8 cellular contexts compared by ENCODE assay signal in the genomic region with DNA sequence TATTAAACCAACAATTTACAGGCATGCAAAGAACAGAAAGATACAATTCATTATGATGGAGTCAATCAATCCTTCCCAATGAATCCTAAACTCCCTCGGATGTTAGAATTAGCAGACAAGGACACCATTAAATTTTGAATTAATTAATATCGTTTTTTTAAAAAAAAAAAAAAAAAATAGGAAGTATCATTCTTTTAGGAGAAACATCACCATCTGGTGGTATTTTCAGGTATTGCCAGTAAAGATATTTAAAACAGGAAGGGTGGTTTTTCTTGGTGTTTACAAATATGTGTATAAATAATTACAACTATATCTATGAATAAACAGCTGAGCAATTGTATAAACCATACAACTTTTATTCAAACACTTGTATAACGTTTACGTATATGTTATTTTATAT.
A peak's percentile ranks its signal among the peaks of the same experiment; 100 is the strongest.
DNase-seq lines count a peak whose midpoint lies in the region; ATAC-seq and TF ChIP-seq lines count a peak whose summit lies in the region.

No MANE protein-coding gene starts in this region.

- H3K9me3 ChIP-seq in breast epithelium (peaks cover 0 to 15% of the 10 kb centered on the region in 2 donors), smooth muscle cell (replicated peaks; ENCODE audit: low read depth) (no peaks in the 10 kb centered on the region)

- H3K36me3 Mint-ChIP-seq in MCF 10A (ENCODE audit: insufficient read depth, unreplicated experiment), result no peaks in the 10 kb centered on the region

- no peaks in the 10 kb centered on the region for H3K4me1 ChIP-seq in breast epithelium
- no peaks in the 10 kb centered on the region for H3K4me1 ChIP-seq in smooth muscle cell (ENCODE audit: low read depth)

- H2AFZ ChIP-seq in smooth muscle cell (ENCODE audit: low read depth), result no peak overlapping the region

- no peaks in the 10 kb centered on the region for H3K79me2 ChIP-seq in smooth muscle cell (ENCODE audit: low read depth)

- DNase-seq in MCF 10A (ENCODE audit: unreplicated experiment), result peak; percentile 53
- DNase-seq in breast epithelium (ENCODE audit: low spot score in 2 of 2), result no peak
- peak; percentile 9 for DNase-seq in NCI-H69 (lab: John Stamatoyannopoulos, UW)
- DNase-seq in epithelial cell of proximal tubule (ENCODE audit: low read depth), result no peak
- DNase-seq in smooth muscle cell (lab: John Stamatoyannopoulos, UW; ENCODE audit: unreplicated experiment), result no peak
- no peak for DNase-seq in HK-2 (ENCODE audit: unreplicated experiment)
- DNase-seq in activated CD4-positive, alpha-beta T cell treated with anti-CD3 and anti-CD28 coated beads, Interleukin-2, amount 50 U/mL, for 1 hour, result no peak

- CTCF ChIA-PET in MCF 10A (lab: Yijun Ruan, JAX), result interaction anchor here (0.6 to 4.5 kb wide), 46 partner anchors 12 to 1235 kb away, joined by 3 to 26 read pairs (median 4); no protein-coding TSS in a partner anchor

- no peak for TF ChIP-seq POLR2A in breast epithelium (IDR thresholded peaks at IDR 0.05)

- H3K4me3 ChIP-seq in breast epithelium, result no peak overlapping the region
- no peak overlapping the region for H3K4me3 ChIP-seq in epithelial cell of proximal tubule (ENCODE audit: low read depth, low read length)
- no peak overlapping the region for H3K4me3 ChIP-seq in smooth muscle cell

- POLR2A ChIA-PET in MCF 10A (lab: Yijun Ruan, JAX), result interaction anchor here (0.6 to 1.3 kb wide), 4 partner anchors 35 to 1295 kb away, joined by 3 read pairs; no protein-coding TSS in a partner anchor

- BruUV-seq in MCF 10A (replicated peaks; lab: Mats Ljungman, UMichigan), result no TSS peak

- H4K20me1 ChIP-seq in smooth muscle cell (ENCODE audit: low read depth), result no peaks in the 10 kb centered on the region

- H3K9ac ChIP-seq in smooth muscle cell (ENCODE audit: low read depth), result no peak overlapping the region

- H3K27ac ChIP-seq in breast epithelium (no peak overlapping the region), smooth muscle cell (ENCODE audit: low read depth) (no peak overlapping the region)

- ATAC-seq in GM21381 (IDR thresholded peaks at IDR 0.05; ENCODE audit: unreplicated experiment), result no peak

- H3F3A ChIP-seq in smooth muscle cell (ENCODE audit: low read depth), result no peaks in the 10 kb centered on the region

- H3K4me1 Mint-ChIP-seq in MCF 10A (ENCODE audit: insufficient read depth, unreplicated experiment), result no peaks in the 10 kb centered on the region

- no peak overlapping the region for H3K4me3 Mint-ChIP-seq in MCF 10A (ENCODE audit: unreplicated experiment)

- no peak overlapping the region for H3K4me2 ChIP-seq in smooth muscle cell

- TF ChIP-seq CTCF in MCF 10A (IDR thresholded peaks at IDR 0.05; ENCODE audit: unreplicated experiment), result peak; percentile 35
- TF ChIP-seq CTCF in breast epithelium (IDR thresholded peaks at IDR 0.05), result no peak
- TF ChIP-seq CTCF in epithelial cell of proximal tubule (conservative IDR thresholded peaks at IDR 0.05; ENCODE audit: low read depth, low read length), result peak; percentile 44
- TF ChIP-seq CTCF in smooth muscle cell (IDR thresholded peaks at IDR 0.05; ENCODE audit: borderline replicate concordance, insufficient read depth, poor library complexity, severe bottlenecking), result peak; percentile 59

- no peaks in the 10 kb centered on the region for H3K36me3 ChIP-seq in breast epithelium
- H3K36me3 ChIP-seq in smooth muscle cell (ENCODE audit: low read depth), result no peaks in the 10 kb centered on the region

- H3K27ac Mint-ChIP-seq in MCF 10A (ENCODE audit: low read depth, unreplicated experiment), result no peak overlapping the region

- intact Hi-C loops in MCF 10A (cut with micrococcal nuclease) (loop anchor here (1.0 to 5.0 kb wide), 7 partner anchors 90 to 1109 kb away; partner anchors contain the start of gene BMP2), breast epithelium (cut with DNase I; ENCODE audit: low total_unique reads) (no loop called here)

- H3K27me3 Mint-ChIP-seq in MCF 10A (ENCODE audit: insufficient read depth, unreplicated experiment), result no peaks in the 10 kb centered on the region

- H3K27me3 ChIP-seq in breast epithelium, result no peaks in the 10 kb centered on the region
- H3K27me3 ChIP-seq in smooth muscle cell (ENCODE audit: low read depth), result no peaks in the 10 kb centered on the region

- H3K9me3 Mint-ChIP-seq in MCF 10A (ENCODE audit: unreplicated experiment), result no peaks in the 10 kb centered on the region

- 45% methylated on average over 4 of the region's 4 CpGs for WGBS in smooth muscle cell (ENCODE audit: low lambda C conversion rate)

Comparison
In these comparisons a context has a peak if more than half of its experiments do, and no peak if none do; other contexts are left out.
1. DNase-seq: peak in MCF 10A (single experiment) and NCI-H69 (single experiment); none in breast epithelium (0 of 2), epithelial cell of proximal tubule (single experiment), smooth muscle cell (single experiment), HK-2 (single experiment) and activated CD4-positive, alpha-beta T cell treated with anti-CD3 and anti-CD28 coated beads, Interleukin-2, amount 50 U/mL, for 1 hour (single experiment).
2. CTCF ChIP-seq: peak in MCF 10A (single experiment), epithelial cell of proximal tubule (single experiment) and smooth muscle cell (single experiment); none in breast epithelium (0 of 3).